In genomic region chr16:71421911-71422310, GRCh38 we compare ENCODE assay signal across 8 cellular contexts. TPM values are rescaled to one million over a fixed set of nuclear protein-coding genes. Genes with fewer than 3 reads are reported as not detected.
DNase-seq lines count a peak whose midpoint lies in the region; ATAC-seq and TF ChIP-seq lines count a peak whose summit lies in the region.

No MANE protein-coding gene starts in this region.

- no peaks in the 10 kb centered on the region for H3K79me2 ChIP-seq in PC-9 (ENCODE audit: low read depth)

- CTCF ChIA-PET in MCF 10A (lab: Yijun Ruan, JAX) (interaction anchor here (0.8 to 2.6 kb wide), 5 partner anchors 9 to 189 kb away, joined by 3 to 7 read pairs (median 4); no protein-coding TSS in a partner anchor), PC-9 (lab: Charles Lee) (no interaction called here)

- WGBS in ovary, 3 donors, result 43 to 58% (median 49%) methylated on average over 4 of the region's 4 CpGs

- H3F3A ChIP-seq in PC-9 (ENCODE audit: insufficient read depth, low read depth), result no peaks in the 10 kb centered on the region

- no peak overlapping the region for H3K27ac Mint-ChIP-seq in MCF 10A (ENCODE audit: low read depth, unreplicated experiment)

- no peaks in the 10 kb centered on the region for H4K20me1 ChIP-seq in PC-9 (ENCODE audit: insufficient read depth)

- H3K27ac ChIP-seq in breast epithelium, result no peak overlapping the region
- no peak overlapping the region for H3K27ac ChIP-seq in PC-9
- H3K27ac ChIP-seq in ovary, result no peak overlapping the region

- H3K9me2 ChIP-seq in PC-9 (ENCODE audit: insufficient read depth), result no peaks in the 10 kb centered on the region

- POLR2A ChIA-PET in MCF 10A (lab: Yijun Ruan, JAX) (no interaction called here), PC-9 (lab: Charles Lee; ENCODE audit: unreplicated experiment) (interaction anchor here (0.7 kb wide), 1 partner anchor 732 kb away, joined by 3 read pairs; no protein-coding TSS in a partner anchor)

- H3K27me3 ChIP-seq in breast epithelium (peaks cover 0 to 42% of the 10 kb centered on the region in 2 donors), PC-9 (ENCODE audit: insufficient read depth, low read depth) (peaks cover 24% of the 10 kb centered on the region; the same call in 1 of the 2 replicates), ovary (no peaks in the 10 kb centered on the region)

- H3K4me3 Mint-ChIP-seq in MCF 10A (ENCODE audit: unreplicated experiment), result no peak overlapping the region

- peak; percentile 43 for DNase-seq in MCF 10A (ENCODE audit: unreplicated experiment)
- no peak for DNase-seq in breast epithelium (ENCODE audit: low spot score in 2 of 2)
- DNase-seq in PC-9, result peak in 1 of 2 experiments; percentile 32
- DNase-seq in epithelial cell of esophagus (ENCODE audit: low read depth), result peak; percentile 50
- DNase-seq in stimulated activated CD4-positive, alpha-beta T cell treated with anti-CD3 and anti-CD28 coated beads, Interleukin-4, amount 100 ng/mL, for 24 hours, result peak; percentile 16
- DNase-seq in ovary, result no peak
- no peak for DNase-seq in Right ventricle myocardium inferior (ENCODE audit: missing footprints)

- ATAC-seq in Right ventricle myocardium inferior (no peak), GM21717 (IDR thresholded peaks at IDR 0.05; ENCODE audit: unreplicated experiment) (no peak)

- H3K36me3 Mint-ChIP-seq in MCF 10A (ENCODE audit: insufficient read depth, unreplicated experiment), result peaks cover 9% of the 10 kb centered on the region

- H3K9me3 Mint-ChIP-seq in MCF 10A (ENCODE audit: unreplicated experiment), result peaks cover 19% of the 10 kb centered on the region

- BruUV-seq in MCF 10A (replicated peaks; lab: Mats Ljungman, UMichigan) (no TSS peak), PC-9 (replicated peaks; lab: Mats Ljungman, UMichigan) (no TSS peak)

- no peak for TF ChIP-seq EP300 in ovary (IDR thresholded peaks at IDR 0.05)

- H3K4me1 ChIP-seq in breast epithelium, result no peaks in the 10 kb centered on the region
- no peaks in the 10 kb centered on the region for H3K4me1 ChIP-seq in PC-9 (replicated peaks; ENCODE audit: insufficient read depth)
- no peaks in the 10 kb centered on the region for H3K4me1 ChIP-seq in ovary (ENCODE audit: insufficient read depth)

- no peak overlapping the region for H3K4me2 ChIP-seq in PC-9

- intact Hi-C loops in MCF 10A (cut with micrococcal nuclease), result no loop called here
- intact Hi-C loops in breast epithelium (cut with DNase I; ENCODE audit: low total_unique reads), result no loop called here
- intact Hi-C loops in PC-9 (cut with micrococcal nuclease; ENCODE audit: unreplicated experiment), result loop anchor here (5.0 kb wide), 1 partner anchor 835 kb away; no protein-coding TSS in a partner anchor
- intact Hi-C loops in ovary (cut with DNase I), result no loop called here
- intact Hi-C loops in Right ventricle myocardium inferior (cut with DNase I), result no loop called here

- no peak for TF ChIP-seq POLR2A in breast epithelium (IDR thresholded peaks at IDR 0.05)
- TF ChIP-seq POLR2A in ovary (IDR thresholded peaks at IDR 0.05), result no peak

- H3K9me3 ChIP-seq in breast epithelium (peaks cover 0 to 5% of the 10 kb centered on the region in 2 donors), PC-9 (ENCODE audit: insufficient read depth, low read depth) (no peaks in the 10 kb centered on the region), ovary (no peaks in the 10 kb centered on the region)

- no peak overlapping the region for H2AFZ ChIP-seq in PC-9

- TF ChIP-seq CTCF in MCF 10A (IDR thresholded peaks at IDR 0.05; ENCODE audit: unreplicated experiment), result no peak
- TF ChIP-seq CTCF in breast epithelium (IDR thresholded peaks at IDR 0.05), result no peak
- peak; percentile 66 for TF ChIP-seq CTCF in PC-9 (conservative IDR thresholded peaks at IDR 0.05)
- TF ChIP-seq CTCF in epithelial cell of esophagus (IDR thresholded peaks at IDR 0.05; ENCODE audit: insufficient read depth, low read depth, low read length, missing control alignments), result peak; percentile 54
- TF ChIP-seq CTCF in ovary (IDR thresholded peaks at IDR 0.05), result no peak

- H3K36me3 ChIP-seq in breast epithelium, result no peaks in the 10 kb centered on the region
- no peaks in the 10 kb centered on the region for H3K36me3 ChIP-seq in PC-9 (ENCODE audit: low read depth)
- H3K36me3 ChIP-seq in ovary, result no peaks in the 10 kb centered on the region

- no peaks in the 10 kb centered on the region for H3K4me1 Mint-ChIP-seq in MCF 10A (ENCODE audit: insufficient read depth, unreplicated experiment)

- H3K27me3 Mint-ChIP-seq in MCF 10A (ENCODE audit: insufficient read depth, unreplicated experiment), result peaks cover 14% of the 10 kb centered on the region

- no peak overlapping the region for H3K4me3 ChIP-seq in breast epithelium
- no peak overlapping the region for H3K4me3 ChIP-seq in PC-9
- no peak overlapping the region for H3K4me3 ChIP-seq in epithelial cell of esophagus (ENCODE audit: low read length)
- no peak overlapping the region for H3K4me3 ChIP-seq in ovary

RNA-seq across cellular contexts. Expression of gene TLE7, which starts 19.9 kb away (rescaled TPM):
- total RNA-seq in MCF 10A (2022) (not detected in 2 replicates), breast epithelium (not detected), PC-9 (2021) (not detected in 2 replicates), ovary (not detected), Right ventricle myocardium inferior (not detected)
- under 1 TPM in 1 of 2 donors, not detected in 1; 0.10 TPM for polyA plus RNA-seq in ovary

RNA-seq across cellular contexts. Expression of gene ZNF23, which starts 40.1 kb away (rescaled TPM):
- total RNA-seq in MCF 10A (2022) (12.6 and 13.7 TPM in 2 replicates), breast epithelium (10 to 100 TPM in 2 of 3 donors, 1 to 10 TPM in 1; 9.8 to 16.8 (median 11.8) TPM), PC-9 (2021) (6.9 and 7.9 TPM in 2 replicates), ovary (10 to 100 TPM in 1 of 7 donors, 1 to 10 TPM in 6; 5.4 to 10.8 (median 8.9) TPM), Right ventricle myocardium inferior (5.9 TPM)
- 1 to 10 TPM; 6.9 to 9.0 TPM for polyA plus RNA-seq in ovary

Comparison
In these comparisons a context has a peak if more than half of its experiments do, and no peak if none do; other contexts are left out.
1. DNase-seq: peak in MCF 10A (single experiment), epithelial cell of esophagus (single experiment) and stimulated activated CD4-positive, alpha-beta T cell treated with anti-CD3 and anti-CD28 coated beads, Interleukin-4, amount 100 ng/mL, for 24 hours (single experiment); none in breast epithelium (0 of 2), ovary (0 of 5) and Right ventricle myocardium inferior (single experiment).
2. CTCF ChIP-seq: peak in PC-9 (single experiment) and epithelial cell of esophagus (single experiment); none in MCF 10A (single experiment), breast epithelium (0 of 3) and ovary (0 of 3).